12 cellular contexts compared by ENCODE assay signal in the genomic region with DNA sequence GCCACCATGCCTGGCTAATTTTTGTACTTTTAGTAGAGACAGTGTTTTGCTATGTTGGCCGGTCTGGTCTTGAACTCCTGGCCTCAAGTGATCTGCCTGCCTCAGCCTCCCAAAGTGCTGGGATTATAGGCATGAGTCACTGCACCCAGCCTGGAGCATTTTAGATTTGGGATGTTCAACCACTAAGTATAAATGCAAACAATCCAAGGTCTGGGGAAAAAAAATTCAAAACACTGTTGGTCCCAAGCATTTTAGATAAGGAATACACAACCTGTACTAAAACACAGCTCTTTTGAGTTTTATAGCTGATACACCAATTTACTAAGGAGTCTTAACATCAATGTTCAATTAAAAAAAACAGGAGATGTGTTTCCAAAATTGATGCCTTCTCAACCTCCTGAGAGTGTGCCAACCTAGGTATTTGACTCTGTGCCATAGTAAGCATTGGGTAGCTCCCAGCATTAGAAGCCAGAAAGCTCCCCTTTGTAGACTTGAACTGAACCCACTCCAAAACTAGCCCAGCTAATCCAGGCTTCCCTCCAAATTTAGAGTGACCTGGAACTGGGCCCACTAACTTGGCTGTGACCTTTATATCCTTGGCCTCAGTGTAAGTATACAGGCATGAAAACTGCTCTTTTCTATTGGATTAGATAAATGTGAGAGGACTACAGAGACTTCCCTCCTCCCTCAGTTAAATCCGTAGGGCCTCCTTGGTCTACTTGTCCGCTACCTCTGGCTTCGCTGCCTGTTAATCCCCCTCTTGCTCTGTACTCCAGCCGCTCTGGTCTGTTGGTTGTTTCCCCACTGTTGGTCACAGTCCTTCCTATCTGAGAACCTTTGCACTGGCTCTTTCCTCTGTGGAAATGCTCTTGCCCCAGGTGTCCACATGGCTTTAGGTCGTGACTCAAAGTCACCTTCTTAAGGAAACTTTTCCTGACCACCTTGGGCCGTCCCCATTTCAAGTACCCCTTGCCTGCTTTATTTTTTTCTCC.
A peak's percentile ranks its signal among the peaks of the same experiment; 100 is the strongest.
DNase-seq lines count a peak whose midpoint lies in the region; ATAC-seq and TF ChIP-seq lines count a peak whose summit lies in the region.
"Had no signal": no experiment of that assay in that cellular context is flagged by ENCODE, and none has a peak within 500 bp of the region (broad histone marks: within the 10 kb centered on the region; RNA-seq: fewer than 3 reads in every experiment).

No MANE protein-coding gene starts in this region.

- H3K27ac ChIP-seq in ascending aorta (peak overlapping the region; percentile 4 to 41), psoas muscle (peak overlapping the region; percentile 24)
- H3K27ac ChIP-seq: SJSA1 had no signal

- TF ChIP-seq CTCF in ascending aorta (IDR thresholded peaks at IDR 0.05) (no peak), psoas muscle (IDR thresholded peaks at IDR 0.05) (no peak), mesothelial cell of epicardium (IDR thresholded peaks at IDR 0.05; ENCODE audit: unreplicated experiment) (no peak)

- H3K27ac Mint-ChIP-seq in mesothelial cell of epicardium (no peak overlapping the region), immature natural killer cell (no peak overlapping the region)

- H3K27me3 Mint-ChIP-seq in mesothelial cell of epicardium (ENCODE audit: low read depth): no peaks in the 10 kb centered on the region
- H3K27me3 Mint-ChIP-seq in immature natural killer cell (ENCODE audit: low read depth in 3 of 3): peaks cover 0 to 2% (median 0%) of the 10 kb centered on the region in 3 donors

- no peaks in the 10 kb centered on the region for H3K27me3 ChIP-seq in MG63
- no peaks in the 10 kb centered on the region for H3K27me3 ChIP-seq in ascending aorta
- H3K27me3 ChIP-seq in psoas muscle (ENCODE audit: insufficient read depth in 3 of 3, low read length in 2 of 3): no peaks in the 10 kb centered on the region
- H3K27me3 ChIP-seq: BE2C, SJSA1 had no signal

- peak; percentile 59 for DNase-seq in MG63
- DNase-seq in ascending aorta (ENCODE audit: low spot score in 2 of 2): no peak
- peak; percentile 58 for DNase-seq in left ventricle myocardium superior
- no peak for DNase-seq in psoas muscle
- DNase-seq in stimulated activated CD4-positive, alpha-beta T cell treated with anti-CD3 and anti-CD28 coated beads, Interleukin-15, amount 100 ng/mL, for 24 hours: no peak
- DNase-seq in mesothelial cell of epicardium (ENCODE audit: low spot score in 2 of 2, unreplicated experiment in 2 of 2): no peak
- no peak for DNase-seq in immature natural killer cell
- DNase-seq: BE2C; NCI-H1436 treated with DMSO at 0.1 percent for 48 hours; NK-92 treated with Interleukin-12 subunit alpha and Interleukin-12 subunit beta, amount 100 ng/mL, for 24 hours had no signal

- H3K4me3 ChIP-seq in MG63 (no peak overlapping the region), ascending aorta (no peak overlapping the region), psoas muscle (no peak overlapping the region)
- H3K4me3 ChIP-seq: SJSA1 had no signal

- WGBS in psoas muscle, 3 donors: 38 to 62% (median 42%) methylated on average over 7 of the region's 7 CpGs

- peak; percentile 93 for ATAC-seq in left ventricle myocardium superior
- ATAC-seq in psoas muscle: peak; percentile 25 to 59 (median 47)
- ATAC-seq in GM21367 (IDR thresholded peaks at IDR 0.05; ENCODE audit: unreplicated experiment): no peak

- H3K9me3 ChIP-seq in MG63: no peaks in the 10 kb centered on the region
- no peaks in the 10 kb centered on the region for H3K9me3 ChIP-seq in ascending aorta
- H3K9me3 ChIP-seq in psoas muscle: no peaks in the 10 kb centered on the region
- H3K9me3 ChIP-seq: BE2C, SJSA1 had no signal

- H3K36me3 Mint-ChIP-seq in mesothelial cell of epicardium (peaks cover 8% of the 10 kb centered on the region), immature natural killer cell (peaks cover 0 to 12% (median 4%) of the 10 kb centered on the region in 3 donors)

- H3K4me1 ChIP-seq in ascending aorta (peaks cover 3 to 10% of the 10 kb centered on the region in 2 donors), psoas muscle (peaks cover 15% of the 10 kb centered on the region)
- H3K4me1 ChIP-seq: BE2C, SJSA1 had no signal

- peaks cover 39% of the 10 kb centered on the region for H3K36me3 ChIP-seq in MG63
- H3K36me3 ChIP-seq in ascending aorta: peaks cover 0 to 3% of the 10 kb centered on the region in 2 donors
- H3K36me3 ChIP-seq in psoas muscle (ENCODE audit: insufficient read depth in 1 of 2, low read depth in 1 of 2): peaks cover 2 to 24% of the 10 kb centered on the region in 2 donors
- H3K36me3 ChIP-seq: SJSA1 had no signal

- intact Hi-C loops in ascending aorta (cut with DNase I) (loop anchor here (10.0 kb wide), 2 partner anchors 178 to 442 kb away; no protein-coding TSS in a partner anchor), left ventricle myocardium superior (cut with micrococcal nuclease) (loop anchor here (5.0 kb wide), 1 partner anchor 80 kb away; no protein-coding TSS in a partner anchor), psoas muscle (cut with DNase I) (loop anchor here (5.0 to 10.0 kb wide), 3 partner anchors 330 to 488 kb away; no protein-coding TSS in a partner anchor)

- no peaks in the 10 kb centered on the region for H3K9me3 Mint-ChIP-seq in mesothelial cell of epicardium
- no peaks in the 10 kb centered on the region for H3K9me3 Mint-ChIP-seq in immature natural killer cell

- H3K4me3 Mint-ChIP-seq in mesothelial cell of epicardium (no peak overlapping the region), immature natural killer cell (no peak overlapping the region)

- H3K4me1 Mint-ChIP-seq in mesothelial cell of epicardium: no peaks in the 10 kb centered on the region
- H3K4me1 Mint-ChIP-seq in immature natural killer cell: no peaks in the 10 kb centered on the region

Comparison
In these comparisons a context has a peak if more than half of its experiments do, and no peak if none do; other contexts are left out.
1. DNase-seq: peak in MG63 (single experiment) and left ventricle myocardium superior (single experiment); none in ascending aorta (0 of 2), psoas muscle (0 of 2), stimulated activated CD4-positive, alpha-beta T cell treated with anti-CD3 and anti-CD28 coated beads, Interleukin-15, amount 100 ng/mL, for 24 hours (single experiment), mesothelial cell of epicardium (0 of 2) and immature natural killer cell (0 of 3).